ENCODE assay signal across 21 cellular contexts in the genomic region with DNA sequence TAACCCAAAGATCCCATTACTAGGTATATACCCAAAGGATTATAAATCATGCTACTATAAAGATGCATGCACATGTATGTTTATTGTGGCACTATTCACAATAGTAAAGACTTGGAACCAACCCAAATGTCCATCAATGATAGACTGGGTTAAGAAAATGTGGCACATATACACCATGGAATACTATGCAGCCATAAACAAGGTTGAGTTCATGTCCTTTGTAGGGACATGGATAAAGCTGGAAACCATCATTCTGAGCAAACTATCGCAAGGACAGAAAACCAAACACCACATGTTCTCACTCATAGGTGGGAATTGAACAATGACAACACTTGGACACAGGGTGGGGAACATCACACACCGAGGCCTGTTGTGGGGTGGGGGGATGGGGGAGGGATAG. TPM values are rescaled to one million over a fixed set of nuclear protein-coding genes. Genes with fewer than 3 reads are reported as not detected.
"Had no signal": no experiment of that assay in that cellular context is flagged by ENCODE, and none has a peak within 500 bp of the region (broad histone marks: within the 10 kb centered on the region; RNA-seq: fewer than 3 reads in every experiment).

No MANE protein-coding gene starts in this region.

RNA-seq across cellular contexts. Expression of a gene that starts 4.4 kb away (rescaled TPM):
- total RNA-seq: activated naive CD4-positive, alpha-beta T cell treated with anti-CD3 and anti-CD28 coated beads for 36 hours; activated naive CD4-positive, alpha-beta T cell treated with anti-CD3 and anti-CD28 coated beads, Interleukin-2, amount 50 U/mL, for 72 hours; activated naive CD8-positive, alpha-beta T cell treated with anti-CD3 and anti-CD28 coated beads for 36 hours; activated naive CD8-positive, alpha-beta T cell treated with anti-CD3 and anti-CD28 coated beads, Interleukin-2, amount 10 ng/mL, durations not matched to agents 7 days and 5 days; activated T-cell treated with anti-CD3 and anti-CD28 coated beads, Interleukin-2, amount 50 U/mL, for 4 hours; activated T-cell treated with anti-CD3 and anti-CD28 coated beads, Interleukin-2, amount 50 U/mL, for 72 hours; activated T-helper 1 cell treated with anti-CD3 and anti-CD28 coated beads, Interleukin-12 subunit alpha, Interleukin-12 subunit beta, Interleukin-2, Interleukin-4 antibody, amounts not matched to agents 30 ng/mL and 10 ng/mL and 1 ng/mL, durations not matched to agents 14 hours and 24 hours and 36 hours; activated T-helper 17 cell treated with anti-CD3 and anti-CD28 coated beads, Interleukin-2, amount 50 U/mL, for 72 hours; activated T-helper 2 cell treated with anti-CD3 and anti-CD28 coated beads, Interferon-gamma antibody, Interleukin-2, Interleukin-4, amounts not matched to agents 10 μg/mL and 5 μg/mL and 100 μg/mL, durations not matched to agents 14 hours and 24 hours and 36 hours; adrenal gland; aorta; ascending aorta; astrocyte; body of pancreas; breast epithelium; bronchial epithelial cell; cardiac muscle cell; cardiac septum; cerebellum; chondrocyte had no signal
- polyA plus RNA-seq: adipose tissue, adrenal gland, aorta, cardiac muscle cell had no signal

RNA-seq across cellular contexts. Expression of a gene that starts 9.1 kb away (rescaled TPM):
- total RNA-seq: activated naive CD4-positive, alpha-beta T cell treated with anti-CD3 and anti-CD28 coated beads for 36 hours; activated naive CD4-positive, alpha-beta T cell treated with anti-CD3 and anti-CD28 coated beads, Interleukin-2, amount 50 U/mL, for 72 hours; activated naive CD8-positive, alpha-beta T cell treated with anti-CD3 and anti-CD28 coated beads for 36 hours; activated naive CD8-positive, alpha-beta T cell treated with anti-CD3 and anti-CD28 coated beads, Interleukin-2, amount 10 ng/mL, durations not matched to agents 7 days and 5 days; activated T-cell treated with anti-CD3 and anti-CD28 coated beads, Interleukin-2, amount 50 U/mL, for 4 hours; activated T-cell treated with anti-CD3 and anti-CD28 coated beads, Interleukin-2, amount 50 U/mL, for 72 hours; activated T-helper 1 cell treated with anti-CD3 and anti-CD28 coated beads, Interleukin-12 subunit alpha, Interleukin-12 subunit beta, Interleukin-2, Interleukin-4 antibody, amounts not matched to agents 30 ng/mL and 10 ng/mL and 1 ng/mL, durations not matched to agents 14 hours and 24 hours and 36 hours; activated T-helper 17 cell treated with anti-CD3 and anti-CD28 coated beads, Interleukin-2, amount 50 U/mL, for 72 hours; activated T-helper 2 cell treated with anti-CD3 and anti-CD28 coated beads, Interferon-gamma antibody, Interleukin-2, Interleukin-4, amounts not matched to agents 10 μg/mL and 5 μg/mL and 100 μg/mL, durations not matched to agents 14 hours and 24 hours and 36 hours; adrenal gland; aorta; ascending aorta; astrocyte; body of pancreas; breast epithelium; bronchial epithelial cell; cardiac muscle cell; cardiac septum; cerebellum; chondrocyte had no signal
- polyA plus RNA-seq: adipose tissue, adrenal gland, aorta had no signal

RNA-seq across cellular contexts. Expression of a gene that starts 50.7 kb away (rescaled TPM):
- total RNA-seq: activated naive CD4-positive, alpha-beta T cell treated with anti-CD3 and anti-CD28 coated beads for 36 hours; activated naive CD4-positive, alpha-beta T cell treated with anti-CD3 and anti-CD28 coated beads, Interleukin-2, amount 50 U/mL, for 72 hours; activated naive CD8-positive, alpha-beta T cell treated with anti-CD3 and anti-CD28 coated beads for 36 hours; activated naive CD8-positive, alpha-beta T cell treated with anti-CD3 and anti-CD28 coated beads, Interleukin-2, amount 10 ng/mL, durations not matched to agents 7 days and 5 days; activated T-cell treated with anti-CD3 and anti-CD28 coated beads, Interleukin-2, amount 50 U/mL, for 4 hours; activated T-cell treated with anti-CD3 and anti-CD28 coated beads, Interleukin-2, amount 50 U/mL, for 72 hours; activated T-helper 1 cell treated with anti-CD3 and anti-CD28 coated beads, Interleukin-12 subunit alpha, Interleukin-12 subunit beta, Interleukin-2, Interleukin-4 antibody, amounts not matched to agents 30 ng/mL and 10 ng/mL and 1 ng/mL, durations not matched to agents 14 hours and 24 hours and 36 hours; activated T-helper 17 cell treated with anti-CD3 and anti-CD28 coated beads, Interleukin-2, amount 50 U/mL, for 72 hours; activated T-helper 2 cell treated with anti-CD3 and anti-CD28 coated beads, Interferon-gamma antibody, Interleukin-2, Interleukin-4, amounts not matched to agents 10 μg/mL and 5 μg/mL and 100 μg/mL, durations not matched to agents 14 hours and 24 hours and 36 hours; bronchial epithelial cell; chondrocyte had no signal
